Comparison of ENCODE assay signal across 1 cellular context in genomic region chr14:75050852-75051555, GRCh38.
TF ChIP-seq lines count a peak whose summit lies in the region.

TSS of gene MLH3 (minus strand) at chr14:75051467. CDS start at chr14:75049655, 1,812 bp downstream.

TF ChIP-seq in HepG2, 621 proteins besides CTCF, POLR2A, EP300 and RAD21 (continued from another document and continues in another):
- TF ChIP-seq MLX (CRISPR knock-in tag; IDR thresholded peaks at IDR 0.05) (no peak), ZNF33B (CRISPR knock-in tag; IDR thresholded peaks at IDR 0.05) (0 out of 2 replicates have a peak, but pooled peaks have one; percentile 28), FOXP4 (CRISPR knock-in tag; IDR thresholded peaks at IDR 0.05) (peak; percentile 30), TIGD3 (CRISPR knock-in tag; IDR thresholded peaks at IDR 0.05; ENCODE audit: borderline replicate concordance) (peak; percentile 38; the same call in 1 of the 2 replicates), CHD4 (IDR thresholded peaks at IDR 0.05; ENCODE audit: borderline replicate concordance, low read length) (no peak), ATF7-NPFF (CRISPR knock-in tag; IDR thresholded peaks at IDR 0.05; ENCODE audit: low read depth) (peak; percentile 89; the same call in 1 of the 2 replicates), MXD1 (CRISPR knock-in tag; IDR thresholded peaks at IDR 0.05) (peak; percentile 77), ZNF326 (CRISPR knock-in tag; IDR thresholded peaks at IDR 0.05; ENCODE audit: borderline replicate concordance) (no peak), TOPORS (CRISPR knock-in tag; IDR thresholded peaks at IDR 0.05) (peak; percentile 34; the same call in 1 of the 2 replicates), ARID4A (CRISPR knock-in tag; IDR thresholded peaks at IDR 0.05; ENCODE audit: borderline replicate concordance) (peak; percentile 65; the same call in 1 of the 2 replicates), SAP130 (CRISPR knock-in tag; IDR thresholded peaks at IDR 0.05; ENCODE audit: low read depth) (peak; percentile 63), ZNF781 (CRISPR knock-in tag; IDR thresholded peaks at IDR 0.05; ENCODE audit: borderline replicate concordance, not compliant biosample characterization) (peak; percentile 43), ZFX (CRISPR knock-in tag; IDR thresholded peaks at IDR 0.05; ENCODE audit: low read depth) (peak; percentile 94), FOXJ3 (CRISPR knock-in tag; IDR thresholded peaks at IDR 0.05; ENCODE audit: borderline replicate concordance) (no peak), KMT2B (CRISPR knock-in tag; IDR thresholded peaks at IDR 0.05) (peak; percentile 91), ZNF580 (CRISPR knock-in tag; IDR thresholded peaks at IDR 0.05; ENCODE audit: borderline replicate concordance, low read depth) (0 out of 2 replicates have a peak, but pooled peaks have one; percentile 48), MED8 (CRISPR knock-in tag; IDR thresholded peaks at IDR 0.05; ENCODE audit: insufficient replicate concordance) (no peak), ZNF709 (CRISPR knock-in tag; IDR thresholded peaks at IDR 0.05) (peak; percentile 88; the same call in 1 of the 2 replicates), ZBTB7A (CRISPR knock-in tag; IDR thresholded peaks at IDR 0.05) (no peak), ARID2 (CRISPR knock-in tag; IDR thresholded peaks at IDR 0.05; ENCODE audit: borderline replicate concordance) (no peak), ARID5B (CRISPR knock-in tag; IDR thresholded peaks at IDR 0.05) (peak; percentile 56; the same call in 1 of the 2 replicates), GLI4 (CRISPR knock-in tag; IDR thresholded peaks at IDR 0.05; ENCODE audit: borderline replicate concordance) (peak; percentile 80; the same call in 1 of the 2 replicates), ZSCAN30 (CRISPR knock-in tag; IDR thresholded peaks at IDR 0.05) (no peak), HDAC1 (CRISPR knock-in tag; IDR thresholded peaks at IDR 0.05) (no peak; the same call in 1 of the 2 replicates), ZNF317 (CRISPR knock-in tag; IDR thresholded peaks at IDR 0.05) (peak; percentile 61; the same call in 1 of the 2 replicates), NFE2 (CRISPR knock-in tag; IDR thresholded peaks at IDR 0.05) (no peak), HOXA5 (CRISPR knock-in tag; IDR thresholded peaks at IDR 0.05) (0 out of 2 replicates have a peak, but pooled peaks have one; percentile 38), ZBTB21 (CRISPR knock-in tag; IDR thresholded peaks at IDR 0.05) (no peak), EEA1 (CRISPR knock-in tag; IDR thresholded peaks at IDR 0.05; ENCODE audit: borderline replicate concordance) (peak; percentile 86; the same call in 1 of the 2 replicates), ZSCAN12 (CRISPR knock-in tag; IDR thresholded peaks at IDR 0.05) (peak; percentile 57; the same call in 1 of the 2 replicates), ZNF512 (CRISPR knock-in tag; IDR thresholded peaks at IDR 0.05) (no peak), ZNF629 (CRISPR knock-in tag; conservative IDR thresholded peaks at IDR 0.05) (no peak), THAP11 (CRISPR knock-in tag; IDR thresholded peaks at IDR 0.05) (peak; percentile 47; the same call in 1 of the 2 replicates), ZNF558 (CRISPR knock-in tag; IDR thresholded peaks at IDR 0.05; ENCODE audit: borderline replicate concordance) (peak; percentile 86; the same call in 1 of the 2 replicates), ZNF350 (CRISPR knock-in tag; IDR thresholded peaks at IDR 0.05; ENCODE audit: borderline replicate concordance, low read depth) (peak; percentile 47; the same call in 1 of the 2 replicates), TEAD2 (CRISPR knock-in tag; IDR thresholded peaks at IDR 0.05) (peak; percentile 76; the same call in 1 of the 2 replicates), HNF4G (IDR thresholded peaks at IDR 0.05; ENCODE audit: borderline replicate concordance, low read depth, low read length) (no peak), HNF4G (CRISPR knock-in tag; IDR thresholded peaks at IDR 0.05; ENCODE audit: borderline replicate concordance, low read depth) (0 out of 2 replicates have a peak, but pooled peaks have one; percentile 39), PRDM4 (CRISPR knock-in tag; IDR thresholded peaks at IDR 0.05; ENCODE audit: borderline replicate concordance) (no peak), ZNF792 (CRISPR knock-in tag; IDR thresholded peaks at IDR 0.05) (peak; percentile 75; the same call in 1 of the 2 replicates), NCOR1 (IDR thresholded peaks at IDR 0.05; ENCODE audit: borderline replicate concordance, low read length) (no peak), MAFF (IDR thresholded peaks at IDR 0.05; ENCODE audit: low read depth, low read length) (no peak), ZNF343 (CRISPR knock-in tag; IDR thresholded peaks at IDR 0.05) (0 out of 2 replicates have a peak, but pooled peaks have one; percentile 27), DPF2 (CRISPR knock-in tag; IDR thresholded peaks at IDR 0.05; ENCODE audit: borderline replicate concordance, low read depth) (no peak), SYNCRIP (IDR thresholded peaks at IDR 0.05; ENCODE audit: insufficient read depth, low read depth, low read length) (no peak)
